21 cellular contexts compared by ENCODE assay signal in the genomic region with DNA sequence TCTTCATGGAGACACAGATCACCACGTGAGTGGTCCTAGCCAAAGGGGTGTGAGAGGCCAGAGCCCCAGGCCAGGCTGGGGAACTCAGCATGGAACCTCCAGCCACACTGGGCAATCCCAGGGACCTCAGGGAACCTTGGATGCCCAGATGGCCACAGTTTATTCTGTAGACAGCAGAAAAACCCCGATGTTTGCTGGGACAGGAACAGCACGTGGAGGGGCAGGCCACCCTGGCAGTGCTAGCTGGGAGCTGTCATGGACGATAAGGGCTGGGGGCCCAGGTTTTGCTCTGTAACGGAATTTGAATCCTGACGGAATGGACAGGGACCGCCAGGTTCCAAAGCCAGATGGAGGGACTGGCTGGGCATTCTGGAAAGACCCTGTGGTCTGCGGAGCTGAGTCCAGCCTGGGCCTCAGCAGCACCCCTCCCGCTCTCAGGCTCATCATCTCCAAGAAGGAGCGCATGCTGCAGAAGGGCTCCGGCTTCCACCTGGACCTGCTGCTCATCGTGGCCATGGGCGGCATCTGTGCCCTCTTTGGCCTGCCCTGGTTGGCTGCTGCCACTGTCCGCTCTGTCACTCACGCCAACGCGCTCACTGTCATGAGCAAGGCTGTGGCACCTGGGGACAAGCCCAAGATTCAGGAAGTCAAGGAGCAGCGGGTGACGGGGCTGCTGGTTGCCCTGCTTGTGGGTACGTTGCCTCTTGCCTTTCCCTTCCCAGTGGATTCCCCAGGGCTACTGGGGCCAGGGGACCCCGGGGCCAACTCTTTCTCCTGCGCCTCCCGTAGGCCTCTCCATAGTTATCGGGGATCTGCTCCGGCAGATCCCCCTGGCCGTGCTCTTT. TPM values are rescaled to one million over a fixed set of nuclear protein-coding genes. Genes with fewer than 3 reads are reported as not detected.
DNase-seq lines count a peak whose midpoint lies in the region; TF ChIP-seq lines count a peak whose summit lies in the region.
"Had no signal": no experiment of that assay in that cellular context is flagged by ENCODE, and none has a peak within 500 bp of the region (broad histone marks: within the 10 kb centered on the region; RNA-seq: fewer than 3 reads in every experiment).

No MANE protein-coding gene starts in this region.

- H3K9ac ChIP-seq in neuronal stem cell (ENCODE audit: low read depth, low read length, poor library complexity): no peak overlapping the region

- H3K4ac ChIP-seq in neuronal stem cell (ENCODE audit: low read length): no peak overlapping the region

- no peak overlapping the region for H2AK5ac ChIP-seq in neuronal stem cell (ENCODE audit: low read depth, low read length)

- peaks cover 7% of the 10 kb centered on the region for H3K79me1 ChIP-seq in neuronal stem cell (ENCODE audit: low read depth, low read length)

- no peak overlapping the region for H3K4me3 Mint-ChIP-seq in activated CD4-positive, alpha-beta T cell treated with anti-CD3 and anti-CD28 coated beads, Interleukin-2, amount 10 ng/mL, durations not matched to agents 24 days and 14 days
- H3K4me3 Mint-ChIP-seq: activated naive CD8-positive, alpha-beta T cell treated with anti-CD3 and anti-CD28 coated beads, Interleukin-2, amount 50 U/mL, for 24 hours; effector memory CD8-positive, alpha-beta T cell; stimulated activated naive CD8-positive, alpha-beta T cell treated with anti-CD3 and anti-CD28 coated beads, Interleukin-15, Interleukin-2, amounts not matched to agents 100 ng/mL and 50 ng/mL, for 24 hours had no signal

- peak overlapping the region; percentile 99 for H3K27ac ChIP-seq in RWPE1
- no peak overlapping the region for H3K27ac ChIP-seq in neuronal stem cell (replicated peaks; ENCODE audit: low read length)
- no peak overlapping the region for H3K27ac ChIP-seq in Peyer's patch
- H3K27ac ChIP-seq: right atrium auricular region, SJCRH30, thoracic aorta had no signal

- peaks cover 35% of the 10 kb centered on the region for H3K36me3 Mint-ChIP-seq in activated CD4-positive, alpha-beta T cell treated with anti-CD3 and anti-CD28 coated beads, Interleukin-2, amount 10 ng/mL, durations not matched to agents 24 days and 14 days (ENCODE audit: low read depth)

- H2BK120ac ChIP-seq in neuronal stem cell (ENCODE audit: low read depth, low read length): no peak overlapping the region

- H4K8ac ChIP-seq in neuronal stem cell (ENCODE audit: low read depth, low read length): no peak overlapping the region

- no peak overlapping the region for H3K14ac ChIP-seq in neuronal stem cell (ENCODE audit: low read length)

- no peak overlapping the region for H4K91ac ChIP-seq in neuronal stem cell (ENCODE audit: low read depth, low read length, poor library complexity)

- H3K27me3 ChIP-seq in neuronal stem cell (ENCODE audit: control insufficient read depth in 3 of 3, insufficient read depth in 3 of 3, low read depth in 1 of 3, low read length in 3 of 3) (no peaks in the 10 kb centered on the region), Peyer's patch (no peaks in the 10 kb centered on the region)
- H3K27me3 ChIP-seq: right atrium auricular region, SJCRH30 had no signal

- WGBS in neuronal stem cell (ENCODE audit: extremely low coverage in 2 of 2, insufficient read length in 2 of 2, insufficient replicate concordance in 1 of 2), 2 donors: no CpG with 5 or more reads among the region's 26 CpGs

- H3K4me1 Mint-ChIP-seq in activated CD4-positive, alpha-beta T cell treated with anti-CD3 and anti-CD28 coated beads, Interleukin-2, amount 10 ng/mL, durations not matched to agents 24 days and 14 days: peaks cover 11% of the 10 kb centered on the region

- no peak for DNase-seq in activated CD4-positive, alpha-beta T cell treated with anti-CD3 and anti-CD28 coated beads, Interleukin-2, amount 10 ng/mL, durations not matched to agents 24 days and 14 days
- DNase-seq in activated CD4-positive, alpha-beta T cell treated with anti-CD3 and anti-CD28 coated beads, Interleukin-2, amount 50 U/mL, for 48 hours: no peak
- no peak for DNase-seq in RWPE1 (ENCODE audit: low spot score)
- no peak for DNase-seq in neuronal stem cell (ENCODE audit: low spot score)
- no peak for DNase-seq in NK-92 treated with Interleukin-12 subunit alpha and Interleukin-12 subunit beta, amount 100 ng/mL, for 24 hours (lab: John Stamatoyannopoulos, UW)
- no peak for DNase-seq in Peyer's patch
- DNase-seq: activated effector memory CD4-positive, alpha-beta T cell treated with anti-CD3 and anti-CD28 coated beads, Interleukin-2, amount 50 U/mL, for 16 hours; activated naive CD8-positive, alpha-beta T cell treated with anti-CD3 and anti-CD28 coated beads, Interleukin-2, amount 50 U/mL, for 24 hours; activated T-cell treated with anti-CD3 and anti-CD28 coated beads, Interleukin-2, amount 50 U/mL, for 1 hour; caudate nucleus; effector memory CD8-positive, alpha-beta T cell; NCI-H1092; NCI-H1694 treated with DMSO at 0.1 percent for 48 hours; NCI-H446; NCI-H748 treated with DMSO at 0.1 percent for 48 hours; SJCRH30; SW 1271 had no signal

- POLR2A ChIA-PET in RWPE1 (lab: Yijun Ruan, JAX; ENCODE audit: low non-redundant PET): no interaction called here

- no peaks in the 10 kb centered on the region for H3K9me3 Mint-ChIP-seq in activated CD4-positive, alpha-beta T cell treated with anti-CD3 and anti-CD28 coated beads, Interleukin-2, amount 10 ng/mL, durations not matched to agents 24 days and 14 days
- H3K9me3 Mint-ChIP-seq: activated naive CD8-positive, alpha-beta T cell treated with anti-CD3 and anti-CD28 coated beads, Interleukin-2, amount 50 U/mL, for 24 hours; effector memory CD8-positive, alpha-beta T cell; stimulated activated naive CD8-positive, alpha-beta T cell treated with anti-CD3 and anti-CD28 coated beads, Interleukin-15, Interleukin-2, amounts not matched to agents 100 ng/mL and 50 ng/mL, for 24 hours had no signal

- H3K23ac ChIP-seq in neuronal stem cell (ENCODE audit: low read depth, low read length, poor library complexity): peak overlapping the region; percentile 65

- H3K4me1 ChIP-seq in neuronal stem cell (ENCODE audit: control insufficient read depth in 2 of 2, insufficient read depth in 1 of 2, low read depth in 1 of 2, low read length in 2 of 2) (peaks cover 12 to 13% of the 10 kb centered on the region in 2 donors), Peyer's patch (peaks cover 0 to 20% (median 9%) of the 10 kb centered on the region in 4 donors)

- H3K4me3 ChIP-seq in neuronal stem cell (ENCODE audit: low read length in 2 of 2) (no peak overlapping the region), Peyer's patch (no peak overlapping the region)
- H3K4me3 ChIP-seq: right atrium auricular region, SJCRH30, smooth muscle cell, thoracic aorta had no signal

- no peak overlapping the region for H3K18ac ChIP-seq in neuronal stem cell (ENCODE audit: low read length)

- CTCF ChIA-PET in RWPE1 (lab: Yijun Ruan, JAX): interaction anchor here (0.6 kb wide), 1 partner anchor 46 kb away, joined by 3 read pairs; no protein-coding TSS in a partner anchor

- no peaks in the 10 kb centered on the region for H3K27me3 Mint-ChIP-seq in activated CD4-positive, alpha-beta T cell treated with anti-CD3 and anti-CD28 coated beads, Interleukin-2, amount 10 ng/mL, durations not matched to agents 24 days and 14 days
- H3K27me3 Mint-ChIP-seq: activated naive CD8-positive, alpha-beta T cell treated with anti-CD3 and anti-CD28 coated beads, Interleukin-2, amount 50 U/mL, for 24 hours; effector memory CD8-positive, alpha-beta T cell; stimulated activated naive CD8-positive, alpha-beta T cell treated with anti-CD3 and anti-CD28 coated beads, Interleukin-15, Interleukin-2, amounts not matched to agents 100 ng/mL and 50 ng/mL, for 24 hours had no signal

- intact Hi-C loops in activated CD4-positive, alpha-beta T cell treated with anti-CD3 and anti-CD28 coated beads, Interleukin-2, amount 10 ng/mL, durations not matched to agents 24 days and 14 days (cut with micrococcal nuclease): no loop called here

- TF ChIP-seq POLR2A in Peyer's patch (IDR thresholded peaks at IDR 0.05): no peak

- H3K9me3 ChIP-seq in neuronal stem cell (replicated peaks in 1 of 2; ENCODE audit: control insufficient read depth in 2 of 2, insufficient read depth in 1 of 2, low read depth in 1 of 2, low read length in 2 of 2): peaks cover 0 to 3% of the 10 kb centered on the region in 2 donors
- no peaks in the 10 kb centered on the region for H3K9me3 ChIP-seq in Peyer's patch
- H3K9me3 ChIP-seq: right atrium auricular region, SJCRH30, thoracic aorta had no signal

- H2BK15ac ChIP-seq in neuronal stem cell (ENCODE audit: low read length): no peak overlapping the region

- peak overlapping the region; percentile 15 for H3K27ac Mint-ChIP-seq in activated CD4-positive, alpha-beta T cell treated with anti-CD3 and anti-CD28 coated beads, Interleukin-2, amount 10 ng/mL, durations not matched to agents 24 days and 14 days
- H3K27ac Mint-ChIP-seq: activated naive CD8-positive, alpha-beta T cell treated with anti-CD3 and anti-CD28 coated beads, Interleukin-2, amount 50 U/mL, for 24 hours; effector memory CD8-positive, alpha-beta T cell; stimulated activated naive CD8-positive, alpha-beta T cell treated with anti-CD3 and anti-CD28 coated beads, Interleukin-15, Interleukin-2, amounts not matched to agents 100 ng/mL and 50 ng/mL, for 24 hours had no signal

- H2AFZ ChIP-seq in neuronal stem cell (ENCODE audit: low read length): no peak overlapping the region

- TF ChIP-seq CTCF in RWPE1 (conservative IDR thresholded peaks at IDR 0.05; ENCODE audit: low read depth): no peak
- no peak for TF ChIP-seq CTCF in Peyer's patch (IDR thresholded peaks at IDR 0.05)

- no peak overlapping the region for H3K4me2 ChIP-seq in neuronal stem cell (ENCODE audit: insufficient read depth, low read length, poor library complexity, severe bottlenecking)
- H3K4me2 ChIP-seq: smooth muscle cell had no signal

- H2BK12ac ChIP-seq in neuronal stem cell (ENCODE audit: low read length): no peak overlapping the region

- no peak overlapping the region for H2BK5ac ChIP-seq in neuronal stem cell (ENCODE audit: low read length)

- H3K36me3 ChIP-seq in neuronal stem cell (replicated peaks in 1 of 2; ENCODE audit: control insufficient read depth in 2 of 2, insufficient read depth in 2 of 2, low read length in 2 of 2) (peaks cover 42 to 92% of the 10 kb centered on the region in 2 donors), Peyer's patch (peaks cover 0 to 67% (median 0%) of the 10 kb centered on the region in 3 donors)

RNA-seq across cellular contexts. Expression of gene FASTK, which starts 5.6 kb away (rescaled TPM):
- total RNA-seq in activated CD4-positive, alpha-beta T cell treated with anti-CD3 and anti-CD28 coated beads, Interleukin-2, amount 10 ng/mL, durations not matched to agents 24 days and 14 days: 90.8 and 92.3 TPM in 2 replicates
- polyA plus RNA-seq in neuronal stem cell (2013, experiment 1 of 2): 40.4 TPM
- polyA plus RNA-seq in neuronal stem cell (2013, experiment 2 of 2): 40.8 TPM
- total RNA-seq in Peyer's patch: 100 to 1,000 TPM in 3 of 4 donors, 10 to 100 TPM in 1; 99.0 to 239 (median 158) TPM

RNA-seq across cellular contexts. Expression of gene TMUB1, which starts 8.3 kb away (rescaled TPM):
- total RNA-seq in activated CD4-positive, alpha-beta T cell treated with anti-CD3 and anti-CD28 coated beads, Interleukin-2, amount 10 ng/mL, durations not matched to agents 24 days and 14 days: 53.8 and 59.2 TPM in 2 replicates
- 45.7 TPM for polyA plus RNA-seq in neuronal stem cell (2013, experiment 1 of 2)
- 44.8 TPM for polyA plus RNA-seq in neuronal stem cell (2013, experiment 2 of 2)
- 100 to 1,000 TPM in 2 of 4 donors, 10 to 100 TPM in 2; 38.0 to 113 (median 100) TPM for total RNA-seq in Peyer's patch

RNA-seq across cellular contexts. Expression of gene AGAP3, which starts 11.2 kb away (rescaled TPM):
- 54.3 and 60.0 TPM in 2 replicates for total RNA-seq in activated CD4-positive, alpha-beta T cell treated with anti-CD3 and anti-CD28 coated beads, Interleukin-2, amount 10 ng/mL, durations not matched to agents 24 days and 14 days
- 45.7 TPM for polyA plus RNA-seq in neuronal stem cell (2013, experiment 1 of 2)
- polyA plus RNA-seq in neuronal stem cell (2013, experiment 2 of 2): 45.5 TPM
- total RNA-seq in Peyer's patch: 100 to 1,000 TPM in 2 of 4 donors, 10 to 100 TPM in 2; 91.6 to 123 (median 101) TPM

RNA-seq across cellular contexts. Expression of gene SLC4A2, which starts 15.7 kb away (rescaled TPM):
- total RNA-seq in activated CD4-positive, alpha-beta T cell treated with anti-CD3 and anti-CD28 coated beads, Interleukin-2, amount 10 ng/mL, durations not matched to agents 24 days and 14 days: 115 and 127 TPM in 2 replicates
- polyA plus RNA-seq in neuronal stem cell (2013, experiment 1 of 2): 47.2 TPM
- polyA plus RNA-seq in neuronal stem cell (2013, experiment 2 of 2): 44.5 TPM
- total RNA-seq in Peyer's patch: 100 to 1,000 TPM; 101 to 143 (median 121) TPM

RNA-seq across cellular contexts. Expression of gene CDK5, which starts 17.3 kb away (rescaled TPM):
- total RNA-seq in activated CD4-positive, alpha-beta T cell treated with anti-CD3 and anti-CD28 coated beads, Interleukin-2, amount 10 ng/mL, durations not matched to agents 24 days and 14 days: 26.5 and 26.8 TPM in 2 replicates
- 14.1 TPM for polyA plus RNA-seq in neuronal stem cell (2013, experiment 1 of 2)
- polyA plus RNA-seq in neuronal stem cell (2013, experiment 2 of 2): 13.9 TPM
- 10 to 100 TPM in 3 of 4 donors, 1 to 10 TPM in 1; 6.9 to 15.4 (median 13.8) TPM for total RNA-seq in Peyer's patch
